1 cellular context compared by ENCODE assay signal in genomic region chr6:166567107-166567506, GRCh38.
TF ChIP-seq lines count a peak whose summit lies in the region.

No MANE protein-coding gene starts in this region.

TF ChIP-seq in HCT116, 20 proteins besides CTCF, POLR2A, EP300 and RAD21 (continued from another document):
- TF ChIP-seq REST (IDR thresholded peaks at IDR 0.05; ENCODE audit: low read depth): no peak
